ENCODE assay signal across 8 cellular contexts in genomic region chr10:29304259-29305030, GRCh38. TPM values are rescaled to one million over a fixed set of nuclear protein-coding genes. Genes with fewer than 3 reads are reported as not detected.
DNase-seq lines count a peak whose midpoint lies in the region; TF ChIP-seq lines count a peak whose summit lies in the region.

No MANE protein-coding gene starts in this region.

- no peak for TF ChIP-seq POLR2A in lower leg skin (IDR thresholded peaks at IDR 0.05)

- no peaks in the 10 kb centered on the region for H3K9me3 ChIP-seq in BE2C

- intact Hi-C loops in lower leg skin (cut with DNase I; ENCODE audit: low total_unique reads): no loop called here

- peak; percentile 59 for DNase-seq in BE2C
- DNase-seq in GM19238 (ENCODE audit: insufficient read length, low spot score): peak; percentile 32
- peak; percentile 53 for DNase-seq in MV-4-11 (lab: John Stamatoyannopoulos, UW)
- DNase-seq in SK-MEL-5 (ENCODE audit: low read depth, low spot score): peak; percentile 88
- DNase-seq in dermis microvascular lymphatic vessel endothelial cell (ENCODE audit: low read depth in 2 of 2): peak; percentile 40 to 67
- peak; percentile 46 to 88 for DNase-seq in lower leg skin (ENCODE audit: low spot score in 2 of 2)
- peak; percentile 96 for DNase-seq in superior temporal gyrus (ENCODE audit: extremely low spot score)
- DNase-seq in NK-92 treated with Interleukin-12 subunit alpha and Interleukin-12 subunit beta, amount 100 ng/mL, for 24 hours (lab: John Stamatoyannopoulos, UW): no peak

- H3K36me3 ChIP-seq in BE2C: no peaks in the 10 kb centered on the region

- peak; percentile 80 for TF ChIP-seq CTCF in BE2C (IDR thresholded peaks at IDR 0.05; ENCODE audit: low read depth, low read length)
- TF ChIP-seq CTCF in lower leg skin (IDR thresholded peaks at IDR 0.05): peak in 1 of 3 donors; percentile 52

- H3K4me3 ChIP-seq in BE2C (ENCODE audit: low read depth, low read length): no peak overlapping the region
- no peak overlapping the region for H3K4me3 ChIP-seq in lower leg skin (ENCODE audit: low read depth, poor library complexity, severe bottlenecking)

- H3K27me3 ChIP-seq in BE2C: no peaks in the 10 kb centered on the region

- H3K4me1 ChIP-seq in BE2C: peaks cover 3% of the 10 kb centered on the region; the same call in 1 of the 2 replicates

- in situ Hi-C loops in SK-MEL-5 (cut with HindIII; ENCODE audit: low pct_unique_long_range_greater_than_20kb, low sequenced_read_pairs): no loop called here

- 18 to 19% methylated on average over 6 of the region's 6 CpGs for WGBS in lower leg skin, 2 donors

RNA-seq across cellular contexts. Expression of gene LYZL1, which starts 15.6 kb away (rescaled TPM):
- polyA plus RNA-seq in BE2C (2012; ENCODE audit: insufficient read depth, insufficient read length, low read depth): not detected
- not detected in 2 replicates for total RNA-seq in SK-MEL-5 (2014; rRNA removed; shearing (Covaris generic))
- polyA plus RNA-seq in SK-MEL-5 (2015; cell fraction: cytosol; rRNA removed): not detected in 2 replicates
- not detected in 2 replicates for polyA plus RNA-seq in SK-MEL-5 (2015; cell fraction: nucleus; rRNA removed)
- total RNA-seq in dermis microvascular lymphatic vessel endothelial cell (not detected in 2 replicates), lower leg skin (not detected)
